ENCODE assay signal across 9 cellular contexts in the genomic region with DNA sequence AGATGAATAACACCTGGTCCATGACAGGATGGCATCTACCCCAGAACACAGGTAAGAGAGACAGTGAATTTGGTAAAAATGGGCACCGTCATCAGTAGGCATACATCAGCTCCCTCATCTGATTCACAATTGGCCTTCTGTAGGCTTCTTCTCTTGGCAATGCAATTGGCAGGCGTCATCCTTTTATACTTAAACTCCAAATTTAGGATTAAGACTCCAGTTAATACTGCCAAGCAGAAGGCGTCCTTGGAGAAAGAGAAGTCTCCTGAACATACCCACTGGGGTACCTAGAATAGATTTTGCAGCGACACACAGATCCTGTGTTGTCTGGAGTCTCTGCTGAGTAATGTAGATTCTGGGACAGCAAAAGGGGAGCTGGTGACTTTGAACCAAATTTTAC. TPM values are rescaled to one million over a fixed set of nuclear protein-coding genes. Genes with fewer than 3 reads are reported as not detected.
DNase-seq lines count a peak whose midpoint lies in the region; ATAC-seq, FAIRE-seq and TF ChIP-seq lines count a peak whose summit lies in the region.
"Had no signal": no experiment of that assay in that cellular context is flagged by ENCODE, and none has a peak within 500 bp of the region (broad histone marks: within the 10 kb centered on the region; RNA-seq: fewer than 3 reads in every experiment).

No MANE protein-coding gene starts in this region.

- TF ChIP-seq CTCF in heart right ventricle (IDR thresholded peaks at IDR 0.05), result no peak
- no peak for TF ChIP-seq CTCF in VCaP (conservative IDR thresholded peaks at IDR 0.05)
- no peak for TF ChIP-seq CTCF in glutamatergic neuron (IDR thresholded peaks at IDR 0.05; ENCODE audit: partially characterized antibody, unreplicated experiment)

- no peaks in the 10 kb centered on the region for H3K4me1 Mint-ChIP-seq in glutamatergic neuron (ENCODE audit: low read depth, unreplicated experiment)

- H3K4me3 ChIP-seq in heart right ventricle (peak overlapping the region in 9 of 10 donors; percentile 64 to 88 (median 73)), skin epidermis (peak overlapping the region; percentile 49 to 66 (median 55))

- no peaks in the 10 kb centered on the region for H3K36me3 ChIP-seq in heart right ventricle

- no peak for FAIRE-seq in GM12892 (lab: Jason Lieb, UNC)
- FAIRE-seq: endometrium had no signal

- peak overlapping the region; percentile 8 for H3K27ac Mint-ChIP-seq in glutamatergic neuron (ENCODE audit: unreplicated experiment)

- H3K9me3 ChIP-seq in heart right ventricle, result no peaks in the 10 kb centered on the region

- H3K9me3 Mint-ChIP-seq in glutamatergic neuron (ENCODE audit: unreplicated experiment), result peaks cover 2% of the 10 kb centered on the region

- peak in 1 of 8 donors; percentile 15 for ATAC-seq in heart right ventricle
- ATAC-seq in left ventricle myocardium superior, result no peak
- no peak for ATAC-seq in HG02763 (IDR thresholded peaks at IDR 0.05; ENCODE audit: unreplicated experiment)

- peaks cover 0 to 3% (median 0%) of the 10 kb centered on the region in 7 donors for H3K27me3 ChIP-seq in heart right ventricle

- peak overlapping the region; percentile 90 for H3K4me3 Mint-ChIP-seq in glutamatergic neuron (ENCODE audit: unreplicated experiment)

- peaks cover 0 to 15% (median 9%) of the 10 kb centered on the region in 9 donors for H3K4me1 ChIP-seq in heart right ventricle

- TF ChIP-seq POLR2A in GM12892 (IDR thresholded peaks at IDR 0.05; ENCODE audit: low read depth, low read length), result no peak

- H3K27ac ChIP-seq in heart right ventricle (peak overlapping the region in 1 of 10 donors; percentile 69), VCaP (peak overlapping the region; percentile 85), skin epidermis (peak overlapping the region in 5 of 21 experiments; percentile 23 to 71 (median 59))

- peaks cover 1% of the 10 kb centered on the region for H3K27me3 Mint-ChIP-seq in glutamatergic neuron (ENCODE audit: unreplicated experiment)

- H3K36me3 Mint-ChIP-seq in glutamatergic neuron (ENCODE audit: unreplicated experiment), result no peaks in the 10 kb centered on the region

- WGBS in heart right ventricle, 2 donors, result 45 to 51% methylated on average over 4 of the region's 4 CpGs

- DNase-seq in heart right ventricle, result no peak
- DNase-seq in left ventricle myocardium superior, result no peak
- no peak for DNase-seq in glutamatergic neuron
- no peak for DNase-seq in LoVo (ENCODE audit: low spot score)
- no peak for DNase-seq in GM12892 (ENCODE audit: insufficient read length)

- intact Hi-C loops in heart right ventricle (cut with DNase I) (no loop called here), left ventricle myocardium superior (cut with micrococcal nuclease) (no loop called here)

RNA-seq across cellular contexts. Expression of gene METAP1D, which starts 0.6 kb away (rescaled TPM):
- total RNA-seq in heart right ventricle, result 1 to 10 TPM; 3.7 to 8.3 (median 6.1) TPM
- 1 to 10 TPM; 3.4 to 7.8 TPM for polyA plus RNA-seq in heart right ventricle
- 8.6 TPM for total RNA-seq in left ventricle myocardium superior
- total RNA-seq in glutamatergic neuron (ENCODE audit: unreplicated experiment), result 5.1 TPM
- polyA plus RNA-seq in GM12892 (2012; ENCODE audit: missing spikeins), result 8.8 TPM
